ENCODE assay signal across 1 cellular context in genomic region chr10:62459500-62459899, GRCh38.
TF ChIP-seq lines count a peak whose summit lies in the region.

No MANE protein-coding gene starts in this region.

TF ChIP-seq in SK-N-SH, 30 proteins besides CTCF, POLR2A, EP300 and RAD21 (continued from another document):
- TF ChIP-seq REST (IDR thresholded peaks at IDR 0.05; ENCODE audit: low read depth, low read length) (no peak), TAF1 (IDR thresholded peaks at IDR 0.05; ENCODE audit: borderline replicate concordance, low read depth, low read length) (no peak), NRF1 (IDR thresholded peaks at IDR 0.05; ENCODE audit: low read depth, low read length) (no peak), GABPA (IDR thresholded peaks at IDR 0.05; ENCODE audit: low read depth) (no peak), FOXM1 (IDR thresholded peaks at IDR 0.05; ENCODE audit: low read depth) (no peak), RCOR1 (IDR thresholded peaks at IDR 0.05; ENCODE audit: low read length) (no peak)
